ENCODE assay signal across 18 cellular contexts in genomic region chr3:101632586-101632985, GRCh38. TPM values are rescaled to one million over a fixed set of nuclear protein-coding genes. Genes with fewer than 3 reads are reported as not detected.
DNase-seq lines count a peak whose midpoint lies in the region; ATAC-seq, FAIRE-seq and TF ChIP-seq lines count a peak whose summit lies in the region.
"Had no signal": no experiment of that assay in that cellular context is flagged by ENCODE, and none has a peak within 500 bp of the region (broad histone marks: within the 10 kb centered on the region; RNA-seq: fewer than 3 reads in every experiment).

No MANE protein-coding gene starts in this region.

- H4K91ac ChIP-seq in neuronal stem cell (ENCODE audit: low read depth, low read length, poor library complexity): no peak overlapping the region

- H3K4me1 ChIP-seq in K562 (replicated peaks in 1 of 2; ENCODE audit: control insufficient read depth in 2 of 2, insufficient read depth in 2 of 2, low read length in 2 of 2) (peaks cover 10 to 12% of the 10 kb centered on the region in 2 experiments; a peak in 3 of 5 replicates), neuronal stem cell (ENCODE audit: control insufficient read depth in 2 of 2, insufficient read depth in 1 of 2, low read depth in 1 of 2, low read length in 2 of 2) (peaks cover 0 to 2% of the 10 kb centered on the region in 2 donors)
- H3K4me1 ChIP-seq: Peyer's patch had no signal

- no peak overlapping the region for H3K4ac ChIP-seq in neuronal stem cell (ENCODE audit: low read length)

- H3K9ac ChIP-seq in K562 (ENCODE audit: insufficient read depth in 1 of 2, low read depth in 2 of 2, low read length in 2 of 2) (peak overlapping the region; percentile 87 to 90; a peak in 3 of 4 replicates), neuronal stem cell (ENCODE audit: low read depth, low read length, poor library complexity) (no peak overlapping the region)
- H3K9ac ChIP-seq: SK-N-SH had no signal

- no peak overlapping the region for H3K4me3 Mint-ChIP-seq in activated CD8-positive, alpha-beta T cell treated with anti-CD3 and anti-CD28 coated beads, Interleukin-2, amount 10 ng/mL, durations not matched to agents 7 days and 5 days

- H3K18ac ChIP-seq in neuronal stem cell (ENCODE audit: low read length): no peak overlapping the region

- DNase-seq in activated CD8-positive, alpha-beta memory T cell treated with anti-CD3 and anti-CD28 coated beads for 24 hours: peak; percentile 48
- no peak for DNase-seq in activated CD8-positive, alpha-beta memory T cell treated with anti-CD3 and anti-CD28 coated beads, Interleukin-2, amount 50 U/mL, for 4 hours
- DNase-seq in K562 (ENCODE audit: extremely low read depth in 1 of 4, low spot score in 3 of 4): peak in 1 of 4 experiments; percentile 30
- DNase-seq in neuronal stem cell (ENCODE audit: low spot score): no peak
- no peak for DNase-seq in activated CD8-positive, alpha-beta T cell treated with anti-CD3 and anti-CD28 coated beads, Interleukin-2, amount 10 ng/mL, durations not matched to agents 7 days and 5 days
- no peak for DNase-seq in activated CD4-positive, CD25-positive, alpha-beta regulatory T cell treated with anti-CD3 and anti-CD28 coated beads, Interleukin-2, amount 50 U/mL, for 72 hours
- DNase-seq in stimulated activated CD4-positive, alpha-beta T cell treated with anti-CD3 and anti-CD28 coated beads, Interleukin-4, amount 100 ng/mL, for 24 hours: no peak
- DNase-seq: 8988T, DMS153, DND-41, Kasumi-1, NCI-H1417, NCI-H1694, NCI-H2029 treated with DMSO at 0.1 percent for 48 hours, NCI-H526 treated with DMSO at 0.1 percent for 48 hours, Peyer's patch, SK-N-SH had no signal

- TF ChIP-seq RAD21 in K562 (CRISPR knock-in tag; conservative IDR thresholded peaks at IDR 0.05 in 1 of 2, IDR thresholded peaks at IDR 0.05 in 1 of 2): no peak

- H2AFZ ChIP-seq in K562 (ENCODE audit: low read depth, low read length): no peak overlapping the region; the same call in 1 of the 2 replicates
- H2AFZ ChIP-seq in neuronal stem cell (ENCODE audit: low read length): peak overlapping the region; percentile 33

- peaks cover 100% of the 10 kb centered on the region for H3K79me2 ChIP-seq in K562 (ENCODE audit: control insufficient read depth, insufficient read depth, low read length)

- POLR2A ChIA-PET in K562 (lab: Yijun Ruan, JAX): interaction anchor here (0.6 to 1.8 kb wide), 4 partner anchors 7 to 56 kb away, joined by 3 to 8 read pairs (median 5); partner anchors contain the start of gene ZBTB11
- POLR2A ChIA-PET in activated CD8-positive, alpha-beta T cell treated with anti-CD3 and anti-CD28 coated beads, Interleukin-2, amount 10 ng/mL, durations not matched to agents 7 days and 5 days (lab: Charles Lee): no interaction called here

- peak overlapping the region; percentile 63 for H3K4me3 ChIP-seq in K562
- H3K4me3 ChIP-seq in neuronal stem cell (ENCODE audit: low read length in 2 of 2): no peak overlapping the region
- H3K4me3 ChIP-seq: Peyer's patch had no signal

- H3K36me3 Mint-ChIP-seq in activated CD8-positive, alpha-beta T cell treated with anti-CD3 and anti-CD28 coated beads, Interleukin-2, amount 10 ng/mL, durations not matched to agents 7 days and 5 days (ENCODE audit: low read depth): no peaks in the 10 kb centered on the region

- H2BK5ac ChIP-seq in neuronal stem cell (ENCODE audit: low read length): no peak overlapping the region

- H3K9me3 ChIP-seq in K562 (replicated peaks; ENCODE audit: control insufficient read depth, insufficient read depth, low read depth, low read length) (no peaks in the 10 kb centered on the region), neuronal stem cell (replicated peaks in 1 of 2; ENCODE audit: control insufficient read depth in 2 of 2, insufficient read depth in 1 of 2, low read depth in 1 of 2, low read length in 2 of 2) (no peaks in the 10 kb centered on the region)
- H3K9me3 ChIP-seq: Peyer's patch, SK-N-SH had no signal

- H2BK12ac ChIP-seq in neuronal stem cell (ENCODE audit: low read length): no peak overlapping the region

- H4K8ac ChIP-seq in neuronal stem cell (ENCODE audit: low read depth, low read length): no peak overlapping the region

- no peak overlapping the region for H2BK120ac ChIP-seq in neuronal stem cell (ENCODE audit: low read depth, low read length)

- no peak overlapping the region for H2BK15ac ChIP-seq in neuronal stem cell (ENCODE audit: low read length)

- intact Hi-C loops in K562 (cut with micrococcal nuclease): loop anchor here (10.0 kb wide), 1 partner anchor 258 kb away; no protein-coding TSS in a partner anchor

- TF ChIP-seq POLR2A in K562 (conservative IDR thresholded peaks at IDR 0.05): no peak

- FAIRE-seq in K562 (lab: Jason Lieb, UNC): no peak
- FAIRE-seq: GM12892 had no signal

- peaks cover 6% of the 10 kb centered on the region for H3K27me3 Mint-ChIP-seq in activated CD8-positive, alpha-beta T cell treated with anti-CD3 and anti-CD28 coated beads, Interleukin-2, amount 10 ng/mL, durations not matched to agents 7 days and 5 days (ENCODE audit: low read depth)

- H3K4me2 ChIP-seq in K562 (ENCODE audit: insufficient read depth, low read length) (peak overlapping the region; percentile 93), neuronal stem cell (ENCODE audit: insufficient read depth, low read length, poor library complexity, severe bottlenecking) (no peak overlapping the region)
- H3K4me2 ChIP-seq: SK-N-SH had no signal

- peak; percentile 26 for ATAC-seq in K562
- no peak for ATAC-seq in activated CD8-positive, alpha-beta T cell treated with anti-CD3 and anti-CD28 coated beads, Interleukin-2, amount 10 ng/mL, durations not matched to agents 7 days and 5 days

- TF ChIP-seq CTCF in K562 (IDR thresholded peaks at IDR 0.05 in 2 of 3, conservative IDR thresholded peaks at IDR 0.05 in 1 of 3; ENCODE audit: insufficient read depth in 2 of 3, low read depth in 1 of 3, low read length in 3 of 3): no peak

- TSS peak; percentile 44 for BruUV-seq in K562 (replicated peaks; lab: Mats Ljungman, UMichigan)

- H3K23ac ChIP-seq in neuronal stem cell (ENCODE audit: low read depth, low read length, poor library complexity): no peak overlapping the region

- no peaks in the 10 kb centered on the region for H3K79me1 ChIP-seq in neuronal stem cell (ENCODE audit: low read depth, low read length)

- no peaks in the 10 kb centered on the region for H3K9me3 Mint-ChIP-seq in activated CD8-positive, alpha-beta T cell treated with anti-CD3 and anti-CD28 coated beads, Interleukin-2, amount 10 ng/mL, durations not matched to agents 7 days and 5 days (ENCODE audit: insufficient read depth)

- H3K4me1 Mint-ChIP-seq in activated CD8-positive, alpha-beta T cell treated with anti-CD3 and anti-CD28 coated beads, Interleukin-2, amount 10 ng/mL, durations not matched to agents 7 days and 5 days (ENCODE audit: low read depth): peaks cover 5% of the 10 kb centered on the region

- no peaks in the 10 kb centered on the region for H3K27me3 ChIP-seq in K562 (ENCODE audit: control insufficient read depth in 2 of 2, insufficient read depth in 2 of 2, low read length in 2 of 2)
- H3K27me3 ChIP-seq in neuronal stem cell (ENCODE audit: control insufficient read depth in 3 of 3, insufficient read depth in 3 of 3, low read depth in 1 of 3, low read length in 3 of 3): no peaks in the 10 kb centered on the region
- H3K27me3 ChIP-seq: Peyer's patch had no signal

- H3K27ac ChIP-seq in K562 (ENCODE audit: extremely low read depth, low read depth, low read length): peak overlapping the region; percentile 72
- no peak overlapping the region for H3K27ac ChIP-seq in neuronal stem cell (replicated peaks; ENCODE audit: low read length)
- H3K27ac ChIP-seq: Peyer's patch had no signal

- in situ Hi-C loops in K562 (cut with MboI): no loop called here

- H3K27ac Mint-ChIP-seq in activated CD8-positive, alpha-beta T cell treated with anti-CD3 and anti-CD28 coated beads, Interleukin-2, amount 10 ng/mL, durations not matched to agents 7 days and 5 days: no peak overlapping the region

- H3K36me3 ChIP-seq in K562 (ENCODE audit: control insufficient read depth, insufficient read depth, low read length): peaks cover 55% of the 10 kb centered on the region
- H3K36me3 ChIP-seq in neuronal stem cell (replicated peaks in 1 of 2; ENCODE audit: control insufficient read depth in 2 of 2, insufficient read depth in 2 of 2, low read length in 2 of 2): no peaks in the 10 kb centered on the region
- H3K36me3 ChIP-seq: Peyer's patch had no signal

- 0% methylated on average over 11 of the region's 11 CpGs for whole genome bisulfite sequencing in K562 (ENCODE audit: insufficient coverage, low coverage, missing lambda C conversion rate)
- WGBS in neuronal stem cell (ENCODE audit: extremely low coverage in 2 of 2, insufficient read length in 2 of 2, insufficient replicate concordance in 1 of 2), 2 donors: no CpG with 5 or more reads among the region's 11 CpGs

- H4K20me1 ChIP-seq in K562 (replicated peaks; ENCODE audit: control insufficient read depth, insufficient read depth, low read length): no peaks in the 10 kb centered on the region

- no peaks in the 10 kb centered on the region for H3K9me1 ChIP-seq in K562 (ENCODE audit: control insufficient read depth, insufficient read depth, low read length)

- CTCF ChIA-PET in K562 (lab: Yijun Ruan, JAX; ENCODE audit: low intra/inter-chr PET ratio): no interaction called here
- CTCF ChIA-PET in activated CD8-positive, alpha-beta T cell treated with anti-CD3 and anti-CD28 coated beads, Interleukin-2, amount 10 ng/mL, durations not matched to agents 7 days and 5 days (lab: Charles Lee): interaction anchor here (1.6 kb wide), 1 partner anchor 11 kb away, joined by 3 read pairs; no protein-coding TSS in a partner anchor

- no peak for TF ChIP-seq EP300 in K562 (IDR thresholded peaks at IDR 0.05; ENCODE audit: low read length)

- no peak overlapping the region for H3K14ac ChIP-seq in neuronal stem cell (ENCODE audit: low read length)

- H2AK5ac ChIP-seq in neuronal stem cell (ENCODE audit: low read depth, low read length): no peak overlapping the region

RNA-seq across cellular contexts. Expression of gene ZBTB11, which starts 44.3 kb away (rescaled TPM):
- total RNA-seq in K562 (2011; cell fraction: chromatin; rRNA removed; ENCODE audit: low replicate concordance): 32.5 and 111 TPM in 2 replicates
- total RNA-seq in K562 (2011; cell fraction: nucleolus; rRNA removed): 22.2 and 32.0 TPM in 2 replicates
- 39.2 and 53.8 TPM in 2 replicates for total RNA-seq in K562 (2011; cell fraction: nucleoplasm; rRNA removed)
- total RNA-seq in K562 (2014; rRNA removed): 23.7 and 23.8 TPM in 2 replicates
- 26.2 and 28.2 TPM in 2 replicates for total RNA-seq in K562 (2014; rRNA removed; fragmentation: Illumina TruSeq; extraction: Trizol)
- total RNA-seq in K562 (2015; rRNA removed; fragmentation: Illumina TruSeq; extraction: Trizol): 25.1 and 26.3 TPM in 2 replicates
- total RNA-seq in K562 (2021): 21.4 and 21.5 TPM in 2 replicates
- polyA plus RNA-seq in K562 (2011; rRNA removed): 25.3 and 31.9 TPM in 2 replicates
- polyA plus RNA-seq in K562 (2011; cell fraction: cytosol; rRNA removed): 6.1 and 8.5 TPM in 2 replicates
- 17.0 and 18.8 TPM in 2 replicates for polyA plus RNA-seq in K562 (2011; cell fraction: nucleus; rRNA removed)
- 12.9 and 13.6 TPM in 2 replicates for polyA plus RNA-seq in K562 (2012)
- polyA plus RNA-seq in K562 (2014; fragmentation: Illumina TruSeq; extraction: Trizol): 18.8 and 20.9 TPM in 2 replicates
- 1 to 10 TPM; 6.2 to 7.2 TPM for polyA plus RNA-seq in K562 (2014; fragmentation: Nextera tagmentation; extraction: Ambion mirVana)
- polyA plus RNA-seq in K562 (2014; rRNA removed): 15.7 and 16.2 TPM in 2 replicates
- polyA minus RNA-seq in K562 (2011; rRNA and poly(A)+ RNA removed): 56.1 and 62.4 TPM in 2 replicates
- 23.7 and 26.0 TPM in 2 replicates for polyA minus RNA-seq in K562 (2011; cell fraction: cytosol; rRNA and poly(A)+ RNA removed)
- 26.4 and 30.4 TPM in 2 replicates for polyA minus RNA-seq in K562 (2011; cell fraction: nucleus; rRNA and poly(A)+ RNA removed)
- polyA plus RNA-seq in neuronal stem cell (2013, experiment 1 of 2): 6.0 TPM
- polyA plus RNA-seq in neuronal stem cell (2013, experiment 2 of 2): 6.1 TPM
- 10 to 100 TPM; 30.7 to 33.6 TPM for total RNA-seq in activated CD8-positive, alpha-beta T cell treated with anti-CD3 and anti-CD28 coated beads, Interleukin-2, amount 10 ng/mL, durations not matched to agents 7 days and 5 days

RNA-seq across cellular contexts. Expression of gene RPL24, which starts 53.9 kb away (rescaled TPM):
- total RNA-seq in K562 (2011; cell fraction: chromatin; rRNA removed; ENCODE audit: low replicate concordance): 302 and 379 TPM in 2 replicates
- total RNA-seq in K562 (2011; cell fraction: nucleolus; rRNA removed): 502 and 519 TPM in 2 replicates
- total RNA-seq in K562 (2011; cell fraction: nucleoplasm; rRNA removed): 556 and 741 TPM in 2 replicates
- total RNA-seq in K562 (2014; rRNA removed) (2,157 and 4,237 TPM in 2 replicates), K562 (2014; rRNA removed; fragmentation: Illumina TruSeq; extraction: Trizol) (1,726 and 1,992 TPM in 2 replicates), K562 (2015; rRNA removed; fragmentation: Illumina TruSeq; extraction: Trizol) (1,831 and 1,892 TPM in 2 replicates), K562 (2021) (1,401 and 1,590 TPM in 2 replicates)
- polyA plus RNA-seq in K562 (2011; rRNA removed) (1,776 and 1,804 TPM in 2 replicates), K562 (2014; fragmentation: Illumina TruSeq; extraction: Trizol) (2,147 and 2,288 TPM in 2 replicates), K562 (2014; fragmentation: Nextera tagmentation; extraction: Ambion mirVana) (1,000 to 10,000 TPM; 1,189 to 1,198 TPM), K562 (2014; rRNA removed) (4,750 and 5,417 TPM in 2 replicates)
- polyA plus RNA-seq in K562 (2011; cell fraction: cytosol; rRNA removed): 424 and 746 TPM in 2 replicates
- polyA plus RNA-seq in K562 (2011; cell fraction: nucleus; rRNA removed): 459 and 780 TPM in 2 replicates
- 1,572 and 2,137 TPM in 2 replicates for polyA plus RNA-seq in K562 (2012)
- 621 and 719 TPM in 2 replicates for polyA minus RNA-seq in K562 (2011; rRNA and poly(A)+ RNA removed)
- 317 and 358 TPM in 2 replicates for polyA minus RNA-seq in K562 (2011; cell fraction: cytosol; rRNA and poly(A)+ RNA removed)
- 175 and 332 TPM in 2 replicates for polyA minus RNA-seq in K562 (2011; cell fraction: nucleus; rRNA and poly(A)+ RNA removed)
- 3,875 TPM for polyA plus RNA-seq in neuronal stem cell (2013, experiment 1 of 2)
- polyA plus RNA-seq in neuronal stem cell (2013, experiment 2 of 2): 3,871 TPM
- 100 to 1,000 TPM; 948 to 978 TPM for total RNA-seq in activated CD8-positive, alpha-beta T cell treated with anti-CD3 and anti-CD28 coated beads, Interleukin-2, amount 10 ng/mL, durations not matched to agents 7 days and 5 days

RNA-seq across cellular contexts. Expression of gene PCNP, which starts 58.6 kb away (rescaled TPM):
- 25.3 and 87.5 TPM in 2 replicates for total RNA-seq in K562 (2011; cell fraction: chromatin; rRNA removed; ENCODE audit: low replicate concordance)
- total RNA-seq in K562 (2011; cell fraction: nucleolus; rRNA removed): 12.5 and 16.1 TPM in 2 replicates
- total RNA-seq in K562 (2011; cell fraction: nucleoplasm; rRNA removed): 43.8 and 82.4 TPM in 2 replicates
- 54.3 and 65.8 TPM in 2 replicates for total RNA-seq in K562 (2014; rRNA removed)
- total RNA-seq in K562 (2014; rRNA removed; fragmentation: Illumina TruSeq; extraction: Trizol): 150 and 171 TPM in 2 replicates
- 101 and 115 TPM in 2 replicates for total RNA-seq in K562 (2015; rRNA removed; fragmentation: Illumina TruSeq; extraction: Trizol)
- 145 and 157 TPM in 2 replicates for total RNA-seq in K562 (2021)
- polyA plus RNA-seq in K562 (2011; rRNA removed): 84.4 and 97.5 TPM in 2 replicates
- polyA plus RNA-seq in K562 (2011; cell fraction: cytosol; rRNA removed): 10.5 and 31.2 TPM in 2 replicates
- 22.5 and 31.3 TPM in 2 replicates for polyA plus RNA-seq in K562 (2011; cell fraction: nucleus; rRNA removed)
- 100 and 136 TPM in 2 replicates for polyA plus RNA-seq in K562 (2012)
- 124 and 158 TPM in 2 replicates for polyA plus RNA-seq in K562 (2014; fragmentation: Illumina TruSeq; extraction: Trizol)
- 100 to 1,000 TPM; 151 to 170 TPM for polyA plus RNA-seq in K562 (2014; fragmentation: Nextera tagmentation; extraction: Ambion mirVana)
- polyA plus RNA-seq in K562 (2014; rRNA removed): 85.3 and 95.5 TPM in 2 replicates
- 54.2 and 67.8 TPM in 2 replicates for polyA minus RNA-seq in K562 (2011; rRNA and poly(A)+ RNA removed)
- 24.1 and 24.5 TPM in 2 replicates for polyA minus RNA-seq in K562 (2011; cell fraction: cytosol; rRNA and poly(A)+ RNA removed)
- polyA minus RNA-seq in K562 (2011; cell fraction: nucleus; rRNA and poly(A)+ RNA removed): 10.5 and 26.3 TPM in 2 replicates
- polyA plus RNA-seq in neuronal stem cell (2013, experiment 1 of 2): 140 TPM
- 140 TPM for polyA plus RNA-seq in neuronal stem cell (2013, experiment 2 of 2)
- 100 to 1,000 TPM; 180 to 181 TPM for total RNA-seq in activated CD8-positive, alpha-beta T cell treated with anti-CD3 and anti-CD28 coated beads, Interleukin-2, amount 10 ng/mL, durations not matched to agents 7 days and 5 days
